8 cellular contexts compared by ENCODE assay signal in genomic region chr12:67355428-67356385, GRCh38.
DNase-seq lines count a peak whose midpoint lies in the region; ATAC-seq, FAIRE-seq and TF ChIP-seq lines count a peak whose summit lies in the region.

No MANE protein-coding gene starts in this region.

- no peaks in the 10 kb centered on the region for H3K9me2 ChIP-seq in PC-3 (replicated peaks; ENCODE audit: low read length)

- no TSS peak for BruUV-seq in PC-3 (replicated peaks; lab: Mats Ljungman, UMichigan)

- CTCF ChIA-PET in A549 (lab: Yijun Ruan, JAX) (interaction anchor here (0.6 to 3.8 kb wide), 28 partner anchors 9 to 1995 kb away, joined by 3 to 20 read pairs (median 4); no protein-coding TSS in a partner anchor), PC-3 (lab: Charles Lee) (interaction anchor here (0.5 to 1.6 kb wide), 16 partner anchors 14 to 866 kb away, joined by 3 to 28 read pairs (median 6); partner anchors contain the start of gene CAND1)

- no peak for TF ChIP-seq EP300 in A549 (IDR thresholded peaks at IDR 0.05)

- peak; percentile 75 to 81 for TF ChIP-seq RAD21 in A549 (conservative IDR thresholded peaks at IDR 0.05 in 1 of 2, IDR thresholded peaks at IDR 0.05 in 1 of 2)

- no peaks in the 10 kb centered on the region for H3K27me3 ChIP-seq in PC-3 (ENCODE audit: low read length)
- peaks cover 0 to 6% (median 0%) of the 10 kb centered on the region in 45 donors for H3K27me3 ChIP-seq in dorsolateral prefrontal cortex

- H3K4me3 ChIP-seq in A549 (no peak overlapping the region), PC-3 (ENCODE audit: low read length) (no peak overlapping the region), dorsolateral prefrontal cortex (peak overlapping the region in 4 of 59 donors; percentile 9 to 30 (median 20))

- H3K9ac ChIP-seq in PC-3 (ENCODE audit: low read length), result no peak overlapping the region

- intact Hi-C loops in PC-3 (cut with micrococcal nuclease) (loop anchor here (1.0 to 10.0 kb wide), 5 partner anchors 60 to 679 kb away; partner anchors contain the start of gene DYRK2), dorsolateral prefrontal cortex (cut with DNase I) (loop anchor here (2.0 to 10.0 kb wide), 5 partner anchors 57 to 979 kb away; partner anchors contain the start of genes DYRK2 (in 1 of the 2) and MDM1 (in 1 of the 2))

- no peaks in the 10 kb centered on the region for H3K36me3 ChIP-seq in PC-3 (ENCODE audit: low read depth, low read length)

- TF ChIP-seq POLR2A in A549 (IDR thresholded peaks at IDR 0.05; ENCODE audit: low read length), result no peak

- no peaks in the 10 kb centered on the region for H3F3A ChIP-seq in PC-3 (ENCODE audit: low read length, unreplicated experiment)

- H3K4me2 ChIP-seq in A549 (no peak overlapping the region), PC-3 (ENCODE audit: low read length) (peak overlapping the region; percentile 16; the same call in 1 of the 2 replicates)

- TF ChIP-seq CTCF in A549 (IDR thresholded peaks at IDR 0.05) (peak; percentile 81), PC-3 (conservative IDR thresholded peaks at IDR 0.05; ENCODE audit: low read depth, low read length) (peak; percentile 87), dorsolateral prefrontal cortex (IDR thresholded peaks at IDR 0.05 in 54 of 56, conservative IDR thresholded peaks at IDR 0.05 in 2 of 56; ENCODE audit: low read depth in 1 of 56, partially characterized antibody in 56 of 56) (peak; percentile 44 to 90 (median 70))

- H3K27ac ChIP-seq in A549, result no peak overlapping the region
- H3K27ac ChIP-seq in PC-3 (ENCODE audit: low read length), result no peak overlapping the region
- peak overlapping the region in 3 of 59 donors; percentile 8 to 54 (median 30) for H3K27ac ChIP-seq in dorsolateral prefrontal cortex

- no peaks in the 10 kb centered on the region for H3K4me1 ChIP-seq in A549
- H3K4me1 ChIP-seq in PC-3 (ENCODE audit: insufficient read depth, low read length), result peaks cover 5% of the 10 kb centered on the region

- FAIRE-seq in A549 (lab: Jason Lieb, UNC), result no peak

- no peaks in the 10 kb centered on the region for H4K20me1 ChIP-seq in PC-3 (ENCODE audit: low read length)

- ATAC-seq in A549, result peak; percentile 39 to 73; a peak in 4 of 6 replicates
- peak; percentile 56 for ATAC-seq in PC-3
- ATAC-seq in HG02623 (IDR thresholded peaks at IDR 0.05; ENCODE audit: unreplicated experiment), result no peak

- WGBS in A549 (ENCODE audit: missing lambda C conversion rate), result 13% methylated on average over 8 of the region's 8 CpGs

- H3K9me3 ChIP-seq in A549 (no peaks in the 10 kb centered on the region), PC-3 (ENCODE audit: low read length) (no peaks in the 10 kb centered on the region)

- H2AFZ ChIP-seq in PC-3 (ENCODE audit: low read length), result peak overlapping the region; percentile 53

- POLR2A ChIA-PET in A549 (lab: Yijun Ruan, JAX), result no interaction called here
- POLR2A ChIA-PET in PC-3 (lab: Charles Lee; ENCODE audit: unreplicated experiment), result no interaction called here

- DNase-seq in A549 (ENCODE audit: low read depth in 1 of 2, low spot score in 1 of 2) (peak in 1 of 2 experiments; percentile 54), ELR (ENCODE audit: low read depth) (peak; percentile 75), Kasumi-1 (lab: John Stamatoyannopoulos, UW) (peak; percentile 40 to 42), PC-3 (peak; percentile 70), dorsolateral prefrontal cortex (no peak), medulla oblongata (ENCODE audit: extremely low spot score) (peak; percentile 78)
- DNase-seq in stimulated activated naive CD4-positive, alpha-beta T cell treated with Interleukin-2 at 50 U/mL for 16 hours (lab: John Stamatoyannopoulos, UW), result no peak

- no peaks in the 10 kb centered on the region for H3K79me2 ChIP-seq in PC-3 (ENCODE audit: low read length)

TF ChIP-seq in A549, 52 proteins besides CTCF, POLR2A, EP300 and RAD21:
- TF ChIP-seq MAZ (IDR thresholded peaks at IDR 0.05; ENCODE audit: borderline replicate concordance, low read depth, low read length), result no peak
- TF ChIP-seq BCL3 (IDR thresholded peaks at IDR 0.05), result no peak
- no peak for TF ChIP-seq ATOH8 (CRISPR knock-in tag; IDR thresholded peaks at IDR 0.05; ENCODE audit: low read depth)
- no peak for TF ChIP-seq CEBPB (IDR thresholded peaks at IDR 0.05)
- TF ChIP-seq SMC3 (IDR thresholded peaks at IDR 0.05), result peak; percentile 74

Comparison
In these comparisons a context has a peak if more than half of its experiments do, and no peak if none do; other contexts are left out.
1. DNase-seq: peak in ELR (single experiment), Kasumi-1 (2 of 2), PC-3 (single experiment) and medulla oblongata (single experiment); none in dorsolateral prefrontal cortex (0 of 10) and stimulated activated naive CD4-positive, alpha-beta T cell treated with Interleukin-2 at 50 U/mL for 16 hours (single experiment).
2. Peak in every context shown above with its lines, with median percentiles within 50 percentile points of each other: CTCF ChIP-seq.